In genomic region chrX:152832520-152832919, GRCh38 we compare ENCODE assay signal across 1 cellular context.
TF ChIP-seq lines count a peak whose summit lies in the region.

No MANE protein-coding gene starts in this region.

TF ChIP-seq in HCT116, 20 proteins besides CTCF, POLR2A, EP300 and RAD21 (continued from another document):
- TF ChIP-seq ZBTB33 (IDR thresholded peaks at IDR 0.05; ENCODE audit: extremely low read depth, insufficient replicate concordance, low read length) (no peak), SIN3A (IDR thresholded peaks at IDR 0.05; ENCODE audit: low read depth) (no peak), ATF3 (IDR thresholded peaks at IDR 0.05) (no peak), SRF (IDR thresholded peaks at IDR 0.05; ENCODE audit: low read depth) (no peak), TCF7L2 (IDR thresholded peaks at IDR 0.05; ENCODE audit: borderline replicate concordance, extremely low read depth, insufficient read depth, insufficient read length) (no peak), SP1 (IDR thresholded peaks at IDR 0.05; ENCODE audit: low read depth) (no peak), JUND (IDR thresholded peaks at IDR 0.05) (no peak), ZNF274 (IDR thresholded peaks at IDR 0.05; ENCODE audit: low read depth, low read length) (no peak), CBX3 (IDR thresholded peaks at IDR 0.05; ENCODE audit: low read depth) (no peak)
